In the genomic region with DNA sequence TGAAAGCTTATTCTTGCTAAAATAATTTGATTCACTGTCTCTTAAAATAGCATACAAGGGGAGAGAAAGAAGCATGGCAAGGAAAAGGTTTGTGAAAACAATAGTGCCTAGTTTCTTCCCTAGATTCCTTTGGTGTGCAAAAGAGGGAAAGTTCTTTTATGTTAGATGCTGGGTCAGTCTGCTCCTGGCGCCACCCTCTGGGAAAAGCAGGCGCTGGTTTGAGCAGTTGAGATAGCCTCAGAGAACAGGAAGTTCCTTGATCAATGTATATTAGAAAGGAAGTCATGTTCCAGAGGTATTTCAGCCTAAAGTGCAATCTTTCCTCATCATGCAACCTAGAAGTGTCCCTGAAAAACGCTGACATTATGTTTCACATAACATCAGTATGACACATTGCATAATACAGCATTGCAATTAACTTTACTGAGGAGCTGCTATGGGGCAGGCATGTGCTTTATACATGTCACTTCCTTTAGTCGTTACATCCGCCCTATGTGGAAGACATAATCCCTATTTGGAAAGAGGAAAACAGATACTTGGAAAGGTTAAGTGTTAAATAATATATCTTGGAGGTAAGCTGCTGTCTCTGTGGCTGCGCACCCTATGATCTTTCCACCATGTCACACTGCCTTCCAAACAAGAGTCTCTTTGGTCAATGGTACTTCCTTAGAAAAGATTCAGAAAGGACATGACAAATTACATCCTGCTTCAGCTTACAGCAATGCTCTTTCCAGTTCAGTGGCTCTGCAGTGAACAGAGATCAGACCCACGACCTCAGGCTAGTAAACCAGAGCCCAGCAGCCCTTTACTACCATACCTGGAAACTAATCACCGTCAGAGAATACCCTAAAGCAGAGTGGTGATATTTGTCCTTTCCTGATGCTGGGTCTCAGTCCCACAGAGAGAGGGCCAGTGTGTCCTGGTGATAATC, we compare ENCODE assay signal across 10 cellular contexts.
DNase-seq lines count a peak whose midpoint lies in the region; ATAC-seq, FAIRE-seq and TF ChIP-seq lines count a peak whose summit lies in the region.
"Had no signal": no experiment of that assay in that cellular context is flagged by ENCODE, and none has a peak within 500 bp of the region (broad histone marks: within the 10 kb centered on the region; RNA-seq: fewer than 3 reads in every experiment).

No MANE protein-coding gene starts in this region.

- no peak overlapping the region for H3K27ac Mint-ChIP-seq in activated T-cell treated with anti-CD3 and anti-CD28 coated beads, Interleukin-2, amount 50 U/mL, for 72 hours
- H3K27ac Mint-ChIP-seq: T-helper 1 cell treated with Interleukin-12 subunit alpha and Interleukin-12 subunit beta and Interleukin-4 antibody, amounts not matched to agents 30 μg/mL and 1 μg/mL, for 36 hours had no signal

- H3K27ac ChIP-seq in DOHH2 (ENCODE audit: low read depth, low read length) (no peak overlapping the region), HL-60 (replicated peaks) (no peak overlapping the region), VCaP (no peak overlapping the region), HepG2 (ENCODE audit: extremely low read length, insufficient read depth, low read length) (no peak overlapping the region)

- H4K20me1 ChIP-seq in DOHH2 (ENCODE audit: control insufficient read depth, insufficient read depth, low read depth, low read length) (no peaks in the 10 kb centered on the region), HepG2 (ENCODE audit: insufficient read depth, low read length) (no peaks in the 10 kb centered on the region)

- H3F3A ChIP-seq in DOHH2 (ENCODE audit: control insufficient read depth, insufficient read depth) = no peaks in the 10 kb centered on the region

- H3K4me1 Mint-ChIP-seq in activated T-cell treated with anti-CD3 and anti-CD28 coated beads, Interleukin-2, amount 50 U/mL, for 72 hours (ENCODE audit: low read depth) = no peaks in the 10 kb centered on the region

- H3K79me2 ChIP-seq in DOHH2 (ENCODE audit: control insufficient read depth, low read length) (no peaks in the 10 kb centered on the region), HepG2 (ENCODE audit: insufficient read depth, low read length) (no peaks in the 10 kb centered on the region)

- H3K4me2 ChIP-seq in DOHH2 (ENCODE audit: low read length) (peak overlapping the region; percentile 28), HepG2 (ENCODE audit: low read depth, low read length) (no peak overlapping the region)

- WGBS in HepG2 (ENCODE audit: low lambda C conversion rate) = 16% methylated on average over 8 of the region's 8 CpGs

- H3K9me2 ChIP-seq in DOHH2 (replicated peaks; ENCODE audit: control insufficient read depth, low read length) = no peaks in the 10 kb centered on the region

- H3K9me3 Mint-ChIP-seq in activated T-cell treated with anti-CD3 and anti-CD28 coated beads, Interleukin-2, amount 50 U/mL, for 72 hours = peaks cover 0 to 6% of the 10 kb centered on the region in 2 donors
- H3K9me3 Mint-ChIP-seq: T-helper 1 cell treated with Interleukin-12 subunit alpha and Interleukin-12 subunit beta and Interleukin-4 antibody, amounts not matched to agents 30 μg/mL and 1 μg/mL, for 36 hours had no signal

- intact Hi-C loops in HepG2 (cut with micrococcal nuclease; ENCODE audit: unreplicated experiment) = no loop called here

- in situ Hi-C loops in HepG2 (cut with HindIII; ENCODE audit: extremely low pct_ligation_motif_present, low pct_unique_long_range_greater_than_20kb) = loop anchor here (5.0 kb wide), 1 partner anchor 376 kb away; no protein-coding TSS in a partner anchor

- no TSS peak for BruUV-seq in HepG2 (replicated peaks; lab: Mats Ljungman, UMichigan)

- H3K4me3 ChIP-seq in DOHH2 (ENCODE audit: low read length) = no peak overlapping the region
- H3K4me3 ChIP-seq in HL-60 (replicated peaks; ENCODE audit: insufficient read depth, low read length) = no peak overlapping the region
- no peak overlapping the region for H3K4me3 ChIP-seq in HepG2 (replicated peaks in 1 of 3; ENCODE audit: insufficient read depth in 1 of 3, low read depth in 2 of 3, low read length in 3 of 3)

- H3K27me3 Mint-ChIP-seq in activated T-cell treated with anti-CD3 and anti-CD28 coated beads, Interleukin-2, amount 50 U/mL, for 72 hours (ENCODE audit: low read depth) = no peaks in the 10 kb centered on the region

- POLR2A ChIA-PET in HepG2 (lab: Yijun Ruan, JAX) = no interaction called here

- H3K27me3 ChIP-seq in DOHH2 (ENCODE audit: control insufficient read depth, low read length) (no peaks in the 10 kb centered on the region), HL-60 (ENCODE audit: insufficient read depth, poor library complexity, severe bottlenecking) (no peaks in the 10 kb centered on the region), HepG2 (ENCODE audit: control insufficient read depth in 1 of 2, insufficient read depth in 2 of 2, low read length in 2 of 2) (no peaks in the 10 kb centered on the region)

- TF ChIP-seq EP300 in HepG2 (IDR thresholded peaks at IDR 0.05; ENCODE audit: low read depth in 2 of 2, low read length in 2 of 2) (no peak), HepG2 (CRISPR knock-in tag; IDR thresholded peaks at IDR 0.05; ENCODE audit: borderline replicate concordance) (no peak)

- no peak overlapping the region for H3K9ac ChIP-seq in HepG2 (ENCODE audit: insufficient read depth, low read depth, low read length)

- peak; percentile 8 to 22 for DNase-seq in HL-60 (ENCODE audit: low read depth in 1 of 2, low spot score in 1 of 2)
- peak; percentile 10 for DNase-seq in HepG2 (ENCODE audit: low spot score)
- DNase-seq in EL = no peak
- DNase-seq in activated T-cell treated with anti-CD3 and anti-CD28 coated beads, Interleukin-2, amount 50 U/mL, for 72 hours = no peak

- H3K9me3 ChIP-seq in DOHH2 (ENCODE audit: control insufficient read depth, insufficient read depth, low read length) = no peaks in the 10 kb centered on the region
- no peaks in the 10 kb centered on the region for H3K9me3 ChIP-seq in HepG2 (ENCODE audit: low read length)

- peak; percentile 92 for ATAC-seq in HepG2
- no peak for ATAC-seq in HG02642 (IDR thresholded peaks at IDR 0.05; ENCODE audit: poor library complexity, unreplicated experiment)
- no peak for ATAC-seq in activated T-cell treated with anti-CD3 and anti-CD28 coated beads, Interleukin-2, amount 50 U/mL, for 72 hours (replicated peaks in 1 of 2)
- ATAC-seq in HG03135 (IDR thresholded peaks at IDR 0.05; ENCODE audit: unreplicated experiment) = no peak

- CTCF ChIA-PET in HepG2 (lab: Yijun Ruan, JAX; ENCODE audit: low intra/inter-chr PET ratio, low total read pairs) = interaction anchor here (1.5 kb wide), 1 partner anchor 375 kb away, joined by 4 read pairs; no protein-coding TSS in a partner anchor

- H3K4me1 ChIP-seq in DOHH2 (ENCODE audit: control insufficient read depth, low read length) (peaks cover 33% of the 10 kb centered on the region), HepG2 (ENCODE audit: insufficient read depth, low read length) (no peaks in the 10 kb centered on the region)

- no peaks in the 10 kb centered on the region for H3K36me3 ChIP-seq in DOHH2 (ENCODE audit: control insufficient read depth, low read length)
- no peaks in the 10 kb centered on the region for H3K36me3 ChIP-seq in HepG2 (replicated peaks in 1 of 2; ENCODE audit: control insufficient read depth in 1 of 2, insufficient read depth in 2 of 2, low read length in 2 of 2)

- no peak for TF ChIP-seq RAD21 in HepG2 (CRISPR knock-in tag; IDR thresholded peaks at IDR 0.05)

- H2AFZ ChIP-seq in HepG2 (ENCODE audit: low read length) = no peak overlapping the region

- FAIRE-seq in HepG2 (lab: Jason Lieb, UNC) = peak; percentile 66
- FAIRE-seq: endometrium had no signal

- no peak overlapping the region for H3K4me3 Mint-ChIP-seq in activated T-cell treated with anti-CD3 and anti-CD28 coated beads, Interleukin-2, amount 50 U/mL, for 72 hours
- H3K4me3 Mint-ChIP-seq: T-helper 1 cell treated with Interleukin-12 subunit alpha and Interleukin-12 subunit beta and Interleukin-4 antibody, amounts not matched to agents 30 μg/mL and 1 μg/mL, for 36 hours had no signal

- TF ChIP-seq POLR2A in HepG2 (IDR thresholded peaks at IDR 0.05; ENCODE audit: insufficient read depth in 1 of 2, low read depth in 2 of 2, low read length in 2 of 2) = no peak

- peak; percentile 54 for TF ChIP-seq CTCF in DOHH2 (IDR thresholded peaks at IDR 0.05; ENCODE audit: low read depth, low read length, poor library complexity, severe bottlenecking)
- TF ChIP-seq CTCF in HL-60 (IDR thresholded peaks at IDR 0.05; ENCODE audit: insufficient read depth, low read length) = no peak
- peak; percentile 78 for TF ChIP-seq CTCF in VCaP (conservative IDR thresholded peaks at IDR 0.05)
- TF ChIP-seq CTCF in HepG2 (CRISPR knock-in tag; IDR thresholded peaks at IDR 0.05) = peak; percentile 53

- no peaks in the 10 kb centered on the region for H3K36me3 Mint-ChIP-seq in activated T-cell treated with anti-CD3 and anti-CD28 coated beads, Interleukin-2, amount 50 U/mL, for 72 hours (ENCODE audit: insufficient read depth in 2 of 2)

TF ChIP-seq in HepG2, 621 proteins besides CTCF, POLR2A, EP300 and RAD21 (continues in another document):
- peak; percentile 50 for TF ChIP-seq STAG1 (CRISPR knock-in tag; IDR thresholded peaks at IDR 0.05)
- TF ChIP-seq SNAI1 (CRISPR knock-in tag; IDR thresholded peaks at IDR 0.05; ENCODE audit: borderline replicate concordance) = no peak
- TF ChIP-seq ISL2 (CRISPR knock-in tag; IDR thresholded peaks at IDR 0.05) = no peak
- no peak for TF ChIP-seq ZNF260 (CRISPR knock-in tag; IDR thresholded peaks at IDR 0.05; ENCODE audit: borderline replicate concordance, low read depth)
- peak; percentile 34 to 36; a peak in 1 of 4 replicates for TF ChIP-seq MAFK (conservative IDR thresholded peaks at IDR 0.05 in 1 of 2, IDR thresholded peaks at IDR 0.05 in 1 of 2; ENCODE audit: low read length in 2 of 2)
- TF ChIP-seq, protein P1, sequence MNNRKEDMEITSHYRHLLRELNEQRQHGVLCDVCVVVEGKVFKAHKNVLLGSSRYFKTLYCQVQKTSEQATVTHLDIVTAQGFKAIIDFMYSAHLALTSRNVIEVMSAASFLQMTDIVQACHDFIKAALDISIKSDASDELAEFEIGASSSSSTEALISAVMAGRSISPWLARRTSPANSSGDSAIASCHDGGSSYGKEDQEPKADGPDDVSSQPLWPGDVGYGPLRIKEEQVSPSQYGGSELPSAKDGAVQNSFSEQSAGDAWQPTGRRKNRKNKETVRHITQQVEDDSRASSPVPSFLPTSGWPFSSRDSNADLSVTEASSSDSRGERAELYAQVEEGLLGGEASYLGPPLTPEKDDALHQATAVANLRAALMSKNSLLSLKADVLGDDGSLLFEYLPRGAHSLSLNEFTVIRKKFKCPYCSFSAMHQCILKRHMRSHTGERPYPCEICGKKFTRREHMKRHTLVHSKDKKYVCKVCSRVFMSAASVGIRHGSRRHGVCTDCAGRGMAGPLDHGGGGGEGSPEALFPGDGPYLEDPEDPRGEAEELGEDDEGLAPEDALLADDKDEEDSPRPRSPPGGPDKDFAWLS (CRISPR knock-in tag; IDR thresholded peaks at IDR 0.05; ENCODE audit: borderline replicate concordance) = no peak

Comparison
In these comparisons a context has a peak if more than half of its experiments do, and no peak if none do; other contexts are left out.
1. DNase-seq: peak in HL-60 (2 of 2) and HepG2 (single experiment); none in EL (single experiment) and activated T-cell treated with anti-CD3 and anti-CD28 coated beads, Interleukin-2, amount 50 U/mL, for 72 hours (0 of 2).